8 cellular contexts compared by ENCODE assay signal in the genomic region with DNA sequence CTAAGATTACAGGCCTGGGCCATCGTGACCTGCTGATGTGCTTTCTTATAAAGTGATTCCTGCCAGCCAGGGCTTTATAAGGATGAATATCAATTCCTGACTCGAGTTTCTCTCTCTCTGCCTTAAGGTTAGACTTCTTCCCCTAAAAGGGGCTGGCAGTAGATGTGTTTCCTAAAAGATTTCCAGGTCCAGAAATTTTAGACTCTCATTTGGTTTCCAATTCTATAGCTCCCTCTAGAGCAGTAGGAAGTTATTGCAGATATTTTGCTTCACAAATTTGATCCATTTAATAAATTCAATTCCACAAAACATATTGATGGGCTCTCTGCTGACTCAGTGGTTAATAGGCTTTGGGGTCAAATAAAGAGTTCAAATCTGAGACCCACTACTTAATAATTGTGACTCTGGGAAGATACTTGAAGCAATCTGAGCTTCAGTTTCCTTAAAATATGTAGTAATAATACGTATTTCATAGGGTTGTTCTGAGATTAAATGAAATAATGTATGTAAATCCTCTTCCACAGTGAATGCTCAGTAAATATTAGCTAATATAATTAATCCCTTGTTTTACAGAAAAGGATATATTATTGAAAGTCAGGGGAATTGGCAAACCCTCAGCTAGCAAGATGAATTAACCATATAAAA. TPM values are rescaled to one million over a fixed set of nuclear protein-coding genes. Genes with fewer than 3 reads are reported as not detected.
A peak's percentile ranks its signal among the peaks of the same experiment; 100 is the strongest.
DNase-seq lines count a peak whose midpoint lies in the region; ATAC-seq and TF ChIP-seq lines count a peak whose summit lies in the region.

No MANE protein-coding gene starts in this region.

- no peak for ATAC-seq in GM18511 (IDR thresholded peaks at IDR 0.05; ENCODE audit: unreplicated experiment)
- ATAC-seq in GM18517 (IDR thresholded peaks at IDR 0.05; ENCODE audit: unreplicated experiment) = no peak

- no peak overlapping the region for H3K4me2 ChIP-seq in hepatocyte

- H3K9me3 ChIP-seq in ascending aorta (no peaks in the 10 kb centered on the region), hepatocyte (ENCODE audit: low read depth) (no peaks in the 10 kb centered on the region)

- H3K27ac ChIP-seq in ascending aorta = no peak overlapping the region
- no peak overlapping the region for H3K27ac ChIP-seq in hepatocyte

- H3K9me2 ChIP-seq in hepatocyte (replicated peaks; ENCODE audit: insufficient read depth) = no peaks in the 10 kb centered on the region

- H3K4me1 ChIP-seq in ascending aorta (peaks cover 0 to 7% of the 10 kb centered on the region in 2 donors), hepatocyte (ENCODE audit: insufficient read depth) (no peaks in the 10 kb centered on the region)

- in situ Hi-C loops in ACHN (cut with HindIII; ENCODE audit: low pct_ligation_motif_present, low pct_unique_long_range_greater_than_20kb, low sequenced_read_pairs) = no loop called here

- intact Hi-C loops in ascending aorta (cut with DNase I) = loop anchor here (1.0 kb wide), 1 partner anchor 75 kb away; the partner anchor contains the start of gene SPG11

- H2AFZ ChIP-seq in hepatocyte = no peak overlapping the region

- WGBS in hepatocyte (ENCODE audit: low lambda C conversion rate, missing lambda C conversion rate) = 82% methylated on average over 3 of the region's 3 CpGs

- H4K20me1 ChIP-seq in hepatocyte (ENCODE audit: insufficient read depth, poor library complexity, severe bottlenecking) = no peaks in the 10 kb centered on the region

- H3K27me3 ChIP-seq in ascending aorta (no peaks in the 10 kb centered on the region), hepatocyte (no peaks in the 10 kb centered on the region)

- TF ChIP-seq CTCF in GM12874 (IDR thresholded peaks at IDR 0.05; ENCODE audit: insufficient read depth, low read depth, low read length) = peak; percentile 42
- peak; percentile 58 to 78 (median 76) for TF ChIP-seq CTCF in ascending aorta (IDR thresholded peaks at IDR 0.05)
- peak; percentile 67 for TF ChIP-seq CTCF in hepatocyte (IDR thresholded peaks at IDR 0.05; ENCODE audit: poor library complexity)

- H3K79me2 ChIP-seq in hepatocyte = no peaks in the 10 kb centered on the region

- DNase-seq in ACHN (peak; percentile 64), NCI-H526 treated with DMSO at 0.1 percent for 48 hours (lab: John Stamatoyannopoulos, UW) (peak; percentile 17), ascending aorta (ENCODE audit: low spot score in 2 of 2) (no peak), hepatocyte (ENCODE audit: low spot score) (peak; percentile 28), superior temporal gyrus (ENCODE audit: extremely low spot score) (peak; percentile 76)

- H3K4me3 ChIP-seq in ascending aorta = no peak overlapping the region
- no peak overlapping the region for H3K4me3 ChIP-seq in hepatocyte

- no peaks in the 10 kb centered on the region for H3K36me3 ChIP-seq in ascending aorta
- H3K36me3 ChIP-seq in hepatocyte (replicated peaks; ENCODE audit: insufficient read depth, low read depth) = no peaks in the 10 kb centered on the region

RNA-seq across cellular contexts. Expression of gene TRIM69, which starts 2.1 kb away (rescaled TPM):
- total RNA-seq in ascending aorta (40.3 TPM), hepatocyte (10.8 and 11.0 TPM in 2 replicates)
- polyA plus RNA-seq in hepatocyte = 6.5 and 9.7 TPM in 2 replicates

RNA-seq across cellular contexts. Expression of gene B2M, which starts 27.1 kb away (rescaled TPM):
- total RNA-seq in ascending aorta (3,395 TPM), hepatocyte (2,059 and 2,324 TPM in 2 replicates)
- 2,570 and 2,890 TPM in 2 replicates for polyA plus RNA-seq in hepatocyte

RNA-seq across cellular contexts. Expression of gene PATL2, which starts 27.3 kb away (rescaled TPM):
- total RNA-seq in ascending aorta = not detected
- total RNA-seq in hepatocyte = 0.77 TPM in 1 of 2 replicates, not detected in the other
- polyA plus RNA-seq in hepatocyte = 0.54 and 0.85 TPM in 2 replicates

Comparison
In these comparisons a context has a peak if more than half of its experiments do, and no peak if none do; other contexts are left out.
1. DNase-seq: peak in ACHN (single experiment), NCI-H526 treated with DMSO at 0.1 percent for 48 hours (single experiment), hepatocyte (single experiment) and superior temporal gyrus (single experiment); none in ascending aorta (0 of 2).
2. Peak in every context shown above with its lines, with median percentiles within 50 percentile points of each other: CTCF ChIP-seq.